Comparison of ENCODE assay signal across 13 cellular contexts in genomic region chr10:59360605-59361515, GRCh38. TPM values are rescaled to one million over a fixed set of nuclear protein-coding genes. Genes with fewer than 3 reads are reported as not detected.
DNase-seq lines count a peak whose midpoint lies in the region; ATAC-seq, FAIRE-seq and TF ChIP-seq lines count a peak whose summit lies in the region.
"Had no signal": no experiment of that assay in that cellular context is flagged by ENCODE, and none has a peak within 500 bp of the region (broad histone marks: within the 10 kb centered on the region; RNA-seq: fewer than 3 reads in every experiment).

No MANE protein-coding gene starts in this region.

- H3K79me2 ChIP-seq in astrocyte (ENCODE audit: insufficient read depth, low read length) = no peaks in the 10 kb centered on the region

- no peaks in the 10 kb centered on the region for H4K20me1 ChIP-seq in astrocyte (ENCODE audit: insufficient read depth, low read length)

- H3K79me1 ChIP-seq in mesenchymal stem cell (replicated peaks; ENCODE audit: low read length, poor library complexity, severe bottlenecking) = no peaks in the 10 kb centered on the region

- H3K9me3 ChIP-seq in astrocyte (ENCODE audit: insufficient read depth, low read depth, low read length) (no peaks in the 10 kb centered on the region), mesenchymal stem cell (ENCODE audit: control insufficient read depth, low read length) (no peaks in the 10 kb centered on the region), stomach smooth muscle (ENCODE audit: control insufficient read depth in 2 of 2, low read length in 2 of 2) (no peaks in the 10 kb centered on the region)

- peaks cover 4% of the 10 kb centered on the region for H3K36me3 Mint-ChIP-seq in astrocyte (ENCODE audit: low read depth, unreplicated experiment)
- H3K36me3 Mint-ChIP-seq in activated CD4-positive, alpha-beta T cell treated with anti-CD3 and anti-CD28 coated beads, Interleukin-2, amount 10 ng/mL, durations not matched to agents 24 days and 14 days (ENCODE audit: low read depth) = no peaks in the 10 kb centered on the region

- H2BK12ac ChIP-seq in mesenchymal stem cell (ENCODE audit: low read length in 2 of 2) = peak overlapping the region in 1 of 2 experiments; percentile 63

- H3K27ac Mint-ChIP-seq in astrocyte (ENCODE audit: unreplicated experiment) = no peak overlapping the region
- H3K27ac Mint-ChIP-seq in activated CD4-positive, alpha-beta T cell treated with anti-CD3 and anti-CD28 coated beads, Interleukin-2, amount 10 ng/mL, durations not matched to agents 24 days and 14 days = no peak overlapping the region
- H3K27ac Mint-ChIP-seq: activated B cell treated with CpG ODN at 0.5 μM for 24 hours had no signal

- peak overlapping the region; percentile 19 for H4K8ac ChIP-seq in mesenchymal stem cell (ENCODE audit: low read length)

- peaks cover 2% of the 10 kb centered on the region for H3K4me1 ChIP-seq in astrocyte (ENCODE audit: insufficient read depth, low read length)
- H3K4me1 ChIP-seq in mesenchymal stem cell (ENCODE audit: control insufficient read depth, insufficient read depth, low read depth, low read length) = peaks cover 8% of the 10 kb centered on the region
- peaks cover 32% of the 10 kb centered on the region for H3K4me1 ChIP-seq in stomach smooth muscle (ENCODE audit: control insufficient read depth, insufficient read depth, low read length)

- H3K14ac ChIP-seq in mesenchymal stem cell (ENCODE audit: low read length in 2 of 2) = no peak overlapping the region

- TF ChIP-seq CTCF in astrocyte (IDR thresholded peaks at IDR 0.05; ENCODE audit: insufficient read depth, low read depth, low read length) = no peak

- H3K27ac ChIP-seq in astrocyte (ENCODE audit: low read depth, low read length) = no peak overlapping the region
- no peak overlapping the region for H3K27ac ChIP-seq in mesenchymal stem cell (ENCODE audit: low read length, poor library complexity, severe bottlenecking)
- peak overlapping the region; percentile 41 for H3K27ac ChIP-seq in stomach smooth muscle (ENCODE audit: low read length)

- H2BK120ac ChIP-seq in mesenchymal stem cell (ENCODE audit: low read depth, low read length) = no peak overlapping the region

- H3K9me3 Mint-ChIP-seq in astrocyte (ENCODE audit: unreplicated experiment) = no peaks in the 10 kb centered on the region
- no peaks in the 10 kb centered on the region for H3K9me3 Mint-ChIP-seq in activated CD4-positive, alpha-beta T cell treated with anti-CD3 and anti-CD28 coated beads, Interleukin-2, amount 10 ng/mL, durations not matched to agents 24 days and 14 days
- H3K9me3 Mint-ChIP-seq: activated B cell treated with CpG ODN at 0.5 μM for 24 hours; activated T-cell treated with anti-CD3 and anti-CD28 coated beads, Interleukin-2, amount 50 U/mL, for 4 hours had no signal

- POLR2A ChIA-PET in HEK293T (lab: Yijun Ruan, JAX) = no interaction called here

- H3K27me3 ChIP-seq in astrocyte (ENCODE audit: insufficient read depth, low read length) (no peaks in the 10 kb centered on the region), mesenchymal stem cell (ENCODE audit: control insufficient read depth in 1 of 2, insufficient read depth in 1 of 2, low read length in 2 of 2) (peaks cover 0 to 5% of the 10 kb centered on the region in 2 experiments), stomach smooth muscle (ENCODE audit: control insufficient read depth in 1 of 2, insufficient read depth in 2 of 2, low read length in 2 of 2) (no peaks in the 10 kb centered on the region)

- H3K18ac ChIP-seq in mesenchymal stem cell (ENCODE audit: low read depth in 1 of 2, low read length in 2 of 2) = peak overlapping the region in 1 of 2 experiments; percentile 32

- H2BK5ac ChIP-seq in mesenchymal stem cell (ENCODE audit: low read depth, low read length, poor library complexity, severe bottlenecking) = no peak overlapping the region

- no peak for FAIRE-seq in astrocyte (lab: Jason Lieb, UNC)
- FAIRE-seq: bronchial epithelial cell had no signal

- H2AFZ ChIP-seq in astrocyte (ENCODE audit: low read depth, low read length) (no peak overlapping the region), mesenchymal stem cell (ENCODE audit: low read depth, low read length) (no peak overlapping the region)

- no peak overlapping the region for H3K4me3 ChIP-seq in astrocyte (ENCODE audit: insufficient read depth, low read depth, low read length)
- H3K4me3 ChIP-seq in mesenchymal stem cell (ENCODE audit: insufficient read depth in 1 of 2, low read depth in 1 of 2, low read length in 2 of 2) = peak overlapping the region in 1 of 2 experiments; percentile 32
- peak overlapping the region; percentile 71 to 86 for H3K4me3 ChIP-seq in stomach smooth muscle (ENCODE audit: low read length in 2 of 2)

- CTCF ChIA-PET in HEK293T (lab: Yijun Ruan, JAX) = no interaction called here

- H3K9ac ChIP-seq in astrocyte (ENCODE audit: low read length) (no peak overlapping the region), mesenchymal stem cell (ENCODE audit: low read length) (peak overlapping the region; percentile 88), stomach smooth muscle (ENCODE audit: low read length in 2 of 2) (peak overlapping the region; percentile 39 to 72)

- H3K23ac ChIP-seq in mesenchymal stem cell (ENCODE audit: low read length in 2 of 2) = no peak overlapping the region

- no peak overlapping the region for H2AK5ac ChIP-seq in mesenchymal stem cell (ENCODE audit: low read length, severe bottlenecking)

- H3K4ac ChIP-seq in mesenchymal stem cell (ENCODE audit: low read depth in 1 of 2, low read length in 2 of 2) = no peak overlapping the region

- no peak overlapping the region for H2BK15ac ChIP-seq in mesenchymal stem cell (ENCODE audit: low read depth, poor library complexity, severe bottlenecking)

- H3K4me3 Mint-ChIP-seq in astrocyte (ENCODE audit: unreplicated experiment) = peak overlapping the region; percentile 76
- no peak overlapping the region for H3K4me3 Mint-ChIP-seq in activated CD4-positive, alpha-beta T cell treated with anti-CD3 and anti-CD28 coated beads, Interleukin-2, amount 10 ng/mL, durations not matched to agents 24 days and 14 days
- H3K4me3 Mint-ChIP-seq: activated B cell treated with CpG ODN at 0.5 μM for 24 hours; activated T-cell treated with anti-CD3 and anti-CD28 coated beads, Interleukin-2, amount 50 U/mL, for 4 hours had no signal

- H3K4me2 ChIP-seq in astrocyte (ENCODE audit: low read length) (peak overlapping the region; percentile 15), mesenchymal stem cell (ENCODE audit: low read length, poor library complexity, severe bottlenecking) (no peak overlapping the region)

- H3K36me3 ChIP-seq in astrocyte (ENCODE audit: insufficient read depth, low read length) = no peaks in the 10 kb centered on the region
- no peaks in the 10 kb centered on the region for H3K36me3 ChIP-seq in mesenchymal stem cell (ENCODE audit: control insufficient read depth in 1 of 2, insufficient read depth in 2 of 2, low read depth in 1 of 2, low read length in 2 of 2)
- no peaks in the 10 kb centered on the region for H3K36me3 ChIP-seq in stomach smooth muscle (ENCODE audit: control insufficient read depth in 2 of 2, insufficient read depth in 2 of 2, low read length in 2 of 2)

- ATAC-seq in GM21367 (IDR thresholded peaks at IDR 0.05; ENCODE audit: unreplicated experiment) (no peak), HG02885 (IDR thresholded peaks at IDR 0.05; ENCODE audit: poor library complexity, unreplicated experiment) (no peak)
- ATAC-seq: activated T-cell treated with anti-CD3 and anti-CD28 coated beads, Interleukin-2, amount 50 U/mL, for 4 hours had no signal

- no peak overlapping the region for H4K91ac ChIP-seq in mesenchymal stem cell (ENCODE audit: low read length)

- 68% methylated on average over 6 of the region's 6 CpGs for WGBS in mesenchymal stem cell

- no peaks in the 10 kb centered on the region for H3K27me3 Mint-ChIP-seq in astrocyte (ENCODE audit: low read depth, unreplicated experiment)
- peaks cover 27% of the 10 kb centered on the region for H3K27me3 Mint-ChIP-seq in activated CD4-positive, alpha-beta T cell treated with anti-CD3 and anti-CD28 coated beads, Interleukin-2, amount 10 ng/mL, durations not matched to agents 24 days and 14 days

- intact Hi-C loops in activated CD4-positive, alpha-beta T cell treated with anti-CD3 and anti-CD28 coated beads, Interleukin-2, amount 10 ng/mL, durations not matched to agents 24 days and 14 days (cut with micrococcal nuclease) = no loop called here
- intact Hi-C loops in posterior cingulate gyrus (cut with DNase I) = loop anchor here (10.0 kb wide), 1 partner anchor 116 kb away; no protein-coding TSS in a partner anchor

- peaks cover 15% of the 10 kb centered on the region for H3K4me1 Mint-ChIP-seq in astrocyte (ENCODE audit: low read depth, unreplicated experiment)
- peaks cover 5% of the 10 kb centered on the region for H3K4me1 Mint-ChIP-seq in activated CD4-positive, alpha-beta T cell treated with anti-CD3 and anti-CD28 coated beads, Interleukin-2, amount 10 ng/mL, durations not matched to agents 24 days and 14 days

- DNase-seq in HEK293T (ENCODE audit: extremely low spot score) (no peak), astrocyte (ENCODE audit: low read depth) (peak; percentile 25), mesenchymal stem cell (no peak), posterior cingulate gyrus (no peak)
- no peak for DNase-seq in activated CD4-positive, alpha-beta T cell treated with anti-CD3 and anti-CD28 coated beads, Interleukin-2, amount 10 ng/mL, durations not matched to agents 24 days and 14 days
- DNase-seq: activated B cell treated with CpG ODN at 0.5 μM for 24 hours; activated T-cell treated with anti-CD3 and anti-CD28 coated beads, Interleukin-2, amount 50 U/mL, for 4 hours; islet precursor cell; Karpas-422 had no signal

TF ChIP-seq in HEK293T, 16 proteins besides CTCF, POLR2A, EP300 and RAD21:
- TF ChIP-seq ZNF384 (IDR thresholded peaks at IDR 0.05) = no peak
- peak; percentile 74 for TF ChIP-seq PKNOX1 (IDR thresholded peaks at IDR 0.05)

RNA-seq across cellular contexts. Expression of gene FAM13C, which starts 1.5 kb away (rescaled TPM):
- 8.7 and 9.3 TPM in 2 replicates for total RNA-seq in astrocyte
- 1.4 TPM for polyA plus RNA-seq in mesenchymal stem cell (2013, experiment 1 of 2)
- polyA plus RNA-seq in mesenchymal stem cell (2013, experiment 2 of 2) = 1.5 TPM
- not detected in 2 replicates for total RNA-seq in activated CD4-positive, alpha-beta T cell treated with anti-CD3 and anti-CD28 coated beads, Interleukin-2, amount 10 ng/mL, durations not matched to agents 24 days and 14 days
- total RNA-seq: activated B cell treated with CpG ODN at 0.5 μM for 24 hours; activated T-cell treated with anti-CD3 and anti-CD28 coated beads, Interleukin-2, amount 50 U/mL, for 4 hours had no signal
